In the genomic region with DNA sequence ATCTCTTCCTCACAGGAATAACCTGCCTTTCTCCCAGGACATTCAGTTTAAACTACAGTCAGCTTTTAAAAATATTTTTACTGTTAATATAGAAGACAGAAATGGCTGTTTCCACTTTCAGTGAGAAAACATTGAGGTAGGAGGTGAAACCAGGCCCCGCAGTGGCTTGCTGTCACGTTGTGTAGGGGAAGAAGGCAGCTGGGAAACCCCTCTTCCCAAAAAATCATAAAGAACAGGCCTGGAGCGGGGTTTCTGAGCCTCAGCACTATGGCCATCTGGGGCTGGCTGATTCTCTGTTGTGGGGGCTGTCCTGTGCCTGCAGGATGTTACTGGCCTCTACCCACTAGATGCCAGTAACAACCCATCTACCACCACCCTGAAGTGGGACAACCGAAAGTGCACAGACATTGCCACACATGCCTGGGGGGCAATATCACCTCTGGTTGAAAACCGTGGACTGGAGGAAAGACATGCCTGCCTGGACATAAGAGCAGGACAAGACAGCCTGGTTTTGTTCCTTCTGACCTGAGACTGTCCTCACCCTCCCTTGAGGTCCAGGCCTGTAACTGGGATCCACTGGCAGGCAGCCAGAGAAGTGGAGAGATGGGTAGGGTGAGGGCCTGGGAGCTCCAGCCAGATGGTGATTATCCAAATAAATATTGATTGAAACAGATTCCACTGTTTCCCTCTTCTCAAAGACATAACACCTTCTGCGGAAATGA, we compare ENCODE assay signal across 14 cellular contexts. TPM values are rescaled to one million over a fixed set of nuclear protein-coding genes. Genes with fewer than 3 reads are reported as not detected.
"Had no signal": no experiment of that assay in that cellular context is flagged by ENCODE, and none has a peak within 500 bp of the region (broad histone marks: within the 10 kb centered on the region; RNA-seq: fewer than 3 reads in every experiment).

No MANE protein-coding gene starts in this region.

- H3K36me3 ChIP-seq: ascending aorta, neutrophil, right lobe of liver had no signal

- H3K9me3 Mint-ChIP-seq: immature natural killer cell; naive B cell; stimulated activated naive B cell treated with anti-CD40 and anti-IgM and Interleukin-4, amounts not matched to agents 10 μg/mL and 1 μg/mL and 100 μg/mL, for 72 hours had no signal

- H3K27ac ChIP-seq: ascending aorta, neutrophil, right lobe of liver had no signal

- H3K27ac Mint-ChIP-seq: immature natural killer cell; naive B cell; progenitor cell of endocrine pancreas; stimulated activated naive B cell treated with anti-CD40 and anti-IgM and Interleukin-4, amounts not matched to agents 10 μg/mL and 1 μg/mL and 100 μg/mL, for 72 hours had no signal

- H3K27me3 ChIP-seq: ascending aorta, right lobe of liver had no signal

- DNase-seq: activated CD4-positive, alpha-beta T cell treated with anti-CD3 and anti-CD28 coated beads for 1 hour; activated CD4-positive, alpha-beta T cell treated with anti-CD3 and anti-CD28 coated beads, Interleukin-2, amount 50 U/mL, for 48 hours; activated naive CD4-positive, alpha-beta T cell; activated T-cell treated with anti-CD3 and anti-CD28 coated beads, Interleukin-2, amount 50 U/mL, for 48 hours; immature natural killer cell; left colon; naive B cell; right lobe of liver; stimulated activated naive B cell treated with anti-CD40 and anti-IgM and Interleukin-4, amounts not matched to agents 10 μg/mL and 1 μg/mL and 100 μg/mL, for 72 hours; trophoblast cell had no signal

- H3K4me1 ChIP-seq: ascending aorta, right lobe of liver had no signal

- H3K9me3 ChIP-seq: ascending aorta, neutrophil, right lobe of liver had no signal

- H3K4me3 ChIP-seq: ascending aorta, lung, right lobe of liver had no signal

- H3K4me3 Mint-ChIP-seq: immature natural killer cell; naive B cell; stimulated activated naive B cell treated with anti-CD40 and anti-IgM and Interleukin-4, amounts not matched to agents 10 μg/mL and 1 μg/mL and 100 μg/mL, for 72 hours had no signal

- H3K36me3 Mint-ChIP-seq: immature natural killer cell; naive B cell; stimulated activated naive B cell treated with anti-CD40 and anti-IgM and Interleukin-4, amounts not matched to agents 10 μg/mL and 1 μg/mL and 100 μg/mL, for 72 hours had no signal

RNA-seq across cellular contexts. Expression of a gene that starts 43.9 kb away (rescaled TPM):
- total RNA-seq: ascending aorta had no signal
